12 cellular contexts compared by ENCODE assay signal in the genomic region with DNA sequence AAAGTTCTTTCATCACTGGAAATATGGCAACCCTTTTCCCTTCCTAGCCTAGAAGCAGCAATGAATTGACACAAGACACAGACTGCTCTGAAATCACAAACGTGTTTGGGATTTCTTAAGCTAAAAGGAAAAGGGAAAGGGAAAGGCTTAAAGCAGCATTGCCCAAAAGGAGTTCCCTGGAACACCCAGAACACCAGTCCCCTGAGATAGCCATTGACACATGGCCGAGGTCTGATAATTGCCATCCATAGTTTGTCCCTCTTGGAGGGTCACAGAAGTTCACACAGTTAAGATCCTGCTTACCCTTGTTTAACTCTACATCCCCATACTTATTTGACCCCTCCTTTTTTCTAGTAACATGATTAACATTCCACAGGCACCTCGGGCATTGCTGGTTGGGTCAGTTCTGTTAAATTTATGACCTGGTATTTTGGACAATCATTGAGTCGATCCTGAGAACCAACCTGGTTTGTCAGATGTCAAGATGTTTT.
A peak's percentile ranks its signal among the peaks of the same experiment; 100 is the strongest.
DNase-seq lines count a peak whose midpoint lies in the region; ATAC-seq, FAIRE-seq and TF ChIP-seq lines count a peak whose summit lies in the region.
"Had no signal": no experiment of that assay in that cellular context is flagged by ENCODE, and none has a peak within 500 bp of the region (broad histone marks: within the 10 kb centered on the region; RNA-seq: fewer than 3 reads in every experiment).

No MANE protein-coding gene starts in this region.

- H3K79me1 ChIP-seq in mesendoderm (ENCODE audit: low read length): no peaks in the 10 kb centered on the region

- no peak overlapping the region for H3K9ac ChIP-seq in mesendoderm (ENCODE audit: low read length)

- no peak overlapping the region for H3K18ac ChIP-seq in mesendoderm (ENCODE audit: low read length)

- H3K56ac ChIP-seq in mesendoderm (ENCODE audit: low read length): peak overlapping the region; percentile 17

- no peak overlapping the region for H3K23ac ChIP-seq in mesendoderm (ENCODE audit: low read length)

- no peak overlapping the region for H4K5ac ChIP-seq in mesendoderm (ENCODE audit: low read length)

- H3K27me3 Mint-ChIP-seq in activated T-helper 17 cell treated with anti-CD3 and anti-CD28 coated beads, Interleukin-2, amount 50 U/mL, for 72 hours: no peaks in the 10 kb centered on the region

- H2AK5ac ChIP-seq in mesendoderm (ENCODE audit: low read length): no peak overlapping the region

- POLR2A ChIA-PET in A549 (lab: Yijun Ruan, JAX): no interaction called here

- peak overlapping the region; percentile 60 to 82 for H3K27ac ChIP-seq in A549
- H3K27ac ChIP-seq in mesendoderm (ENCODE audit: low read depth, low read length): peak overlapping the region; percentile 61

- no peak overlapping the region for H2BK15ac ChIP-seq in mesendoderm (replicated peaks; ENCODE audit: low read depth)

- WGBS in A549 (ENCODE audit: missing lambda C conversion rate): 18% methylated on average over 4 of the region's 4 CpGs
- WGBS in mesendoderm (ENCODE audit: extremely low coverage, insufficient coverage, low lambda C conversion rate): no CpG with 5 or more reads among the region's 4 CpGs

- H3K4me1 ChIP-seq in A549: peaks cover 49% of the 10 kb centered on the region
- H3K4me1 ChIP-seq in mesendoderm (ENCODE audit: control insufficient read depth, low read depth, low read length): peaks cover 13% of the 10 kb centered on the region

- peak overlapping the region; percentile 57 for H3K4me2 ChIP-seq in A549
- H3K4me2 ChIP-seq in mesendoderm (ENCODE audit: low read length): no peak overlapping the region

- peak overlapping the region; percentile 23 for H2BK5ac ChIP-seq in mesendoderm (ENCODE audit: low read length)

- peak overlapping the region; percentile 2 for H3K27ac Mint-ChIP-seq in activated T-helper 17 cell treated with anti-CD3 and anti-CD28 coated beads, Interleukin-2, amount 50 U/mL, for 72 hours

- ATAC-seq in A549 (peak; percentile 45 to 61; a peak in 5 of 6 replicates), GM19455 (IDR thresholded peaks at IDR 0.05; ENCODE audit: unreplicated experiment) (no peak), sciatic nerve (no peak)
- ATAC-seq in activated T-helper 17 cell treated with anti-CD3 and anti-CD28 coated beads, Interleukin-2, amount 50 U/mL, for 72 hours (replicated peaks): no peak

- TF ChIP-seq POLR2A in A549 (IDR thresholded peaks at IDR 0.05; ENCODE audit: low read length): no peak

- H2BK120ac ChIP-seq in mesendoderm (ENCODE audit: low read depth, low read length): peak overlapping the region; percentile 88

- DNase-seq in A549 (ENCODE audit: low read depth in 1 of 2, low spot score in 1 of 2) (peak in 1 of 2 experiments; percentile 33), H4 (ENCODE audit: low spot score) (peak; percentile 17), mesendoderm (peak; percentile 73), GM20000 (ENCODE audit: low spot score) (no peak), sciatic nerve (ENCODE audit: low spot score) (no peak), ecto neural progenitor cell (ENCODE audit: low spot score) (no peak)
- DNase-seq: activated CD4-positive, alpha-beta T cell treated with anti-CD3 and anti-CD28 coated beads for 1 hour; effector CD4-positive, alpha-beta T cell; H7; stimulated activated CD4-positive, alpha-beta T cell treated with anti-CD3 and anti-CD28 coated beads, Interleukin-15, amount 100 ng/mL, for 24 hours had no signal

- CTCF ChIA-PET in A549 (lab: Yijun Ruan, JAX): interaction anchor here (0.6 to 1.2 kb wide), 3 partner anchors 21 to 174 kb away, joined by 3 to 6 read pairs (median 3); no protein-coding TSS in a partner anchor

- H3K4me3 Mint-ChIP-seq in activated T-helper 17 cell treated with anti-CD3 and anti-CD28 coated beads, Interleukin-2, amount 50 U/mL, for 72 hours: no peak overlapping the region

- no peak overlapping the region for H4K8ac ChIP-seq in mesendoderm (ENCODE audit: low read depth, low read length)

- H3K9me3 ChIP-seq in A549: no peaks in the 10 kb centered on the region

- H3K36me3 Mint-ChIP-seq in activated T-helper 17 cell treated with anti-CD3 and anti-CD28 coated beads, Interleukin-2, amount 50 U/mL, for 72 hours (ENCODE audit: low read depth): no peaks in the 10 kb centered on the region

- H3K4me3 ChIP-seq in A549: no peak overlapping the region
- no peak overlapping the region for H3K4me3 ChIP-seq in mesendoderm (ENCODE audit: low read length)

- H3K36me3 ChIP-seq in mesendoderm (ENCODE audit: control insufficient read depth, insufficient read depth, low read length): no peaks in the 10 kb centered on the region

- no peak overlapping the region for H3K4ac ChIP-seq in mesendoderm (ENCODE audit: low read depth, low read length)

- intact Hi-C loops in sciatic nerve (cut with DNase I): no loop called here

- no peak for TF ChIP-seq RAD21 in A549 (conservative IDR thresholded peaks at IDR 0.05 in 1 of 2, IDR thresholded peaks at IDR 0.05 in 1 of 2)

- H3K4me1 Mint-ChIP-seq in activated T-helper 17 cell treated with anti-CD3 and anti-CD28 coated beads, Interleukin-2, amount 50 U/mL, for 72 hours: no peaks in the 10 kb centered on the region

- FAIRE-seq in A549 (lab: Jason Lieb, UNC): no peak

- no peaks in the 10 kb centered on the region for H3K27me3 ChIP-seq in mesendoderm (ENCODE audit: insufficient read depth, low read length, poor library complexity)

- no peak for TF ChIP-seq EP300 in A549 (IDR thresholded peaks at IDR 0.05)

- no peaks in the 10 kb centered on the region for H3K79me2 ChIP-seq in mesendoderm (ENCODE audit: control insufficient read depth, insufficient read depth, low read length)

- TF ChIP-seq CTCF in A549 (IDR thresholded peaks at IDR 0.05): no peak
- no peak for TF ChIP-seq CTCF in GM20000 (IDR thresholded peaks at IDR 0.05; ENCODE audit: extremely low read depth, missing control alignments)

- no peaks in the 10 kb centered on the region for H3K9me3 Mint-ChIP-seq in activated T-helper 17 cell treated with anti-CD3 and anti-CD28 coated beads, Interleukin-2, amount 50 U/mL, for 72 hours

TF ChIP-seq in A549, 52 proteins besides CTCF, POLR2A, EP300 and RAD21:
- TF ChIP-seq CHD2 (IDR thresholded peaks at IDR 0.05; ENCODE audit: low read length, partially characterized antibody) (no peak), ZSCAN20 (CRISPR knock-in tag; IDR thresholded peaks at IDR 0.05) (no peak), CBX2 (IDR thresholded peaks at IDR 0.05; ENCODE audit: borderline replicate concordance, low read depth) (no peak), MYC (IDR thresholded peaks at IDR 0.05; ENCODE audit: borderline replicate concordance, low read length) (no peak), CEBPB (IDR thresholded peaks at IDR 0.05) (no peak), HOXB13 (CRISPR knock-in tag; IDR thresholded peaks at IDR 0.05; ENCODE audit: low read depth) (peak; percentile 28; the same call in 1 of the 2 replicates), JUNB (IDR thresholded peaks at IDR 0.05) (no peak), EHMT2 (IDR thresholded peaks at IDR 0.05; ENCODE audit: low read depth) (no peak), ZNF302 (CRISPR knock-in tag; IDR thresholded peaks at IDR 0.05) (peak; percentile 35; the same call in 1 of the 2 replicates), HOXB5 (CRISPR knock-in tag; IDR thresholded peaks at IDR 0.05) (no peak)
- TF ChIP-seq, protein P1, sequence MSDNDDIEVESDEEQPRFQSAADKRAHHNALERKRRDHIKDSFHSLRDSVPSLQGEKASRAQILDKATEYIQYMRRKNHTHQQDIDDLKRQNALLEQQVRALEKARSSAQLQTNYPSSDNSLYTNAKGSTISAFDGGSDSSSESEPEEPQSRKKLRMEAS (IDR thresholded peaks at IDR 0.05): 0 out of 2 replicates have a peak, but pooled peaks have one; percentile 0
- TF ChIP-seq, protein P2, sequence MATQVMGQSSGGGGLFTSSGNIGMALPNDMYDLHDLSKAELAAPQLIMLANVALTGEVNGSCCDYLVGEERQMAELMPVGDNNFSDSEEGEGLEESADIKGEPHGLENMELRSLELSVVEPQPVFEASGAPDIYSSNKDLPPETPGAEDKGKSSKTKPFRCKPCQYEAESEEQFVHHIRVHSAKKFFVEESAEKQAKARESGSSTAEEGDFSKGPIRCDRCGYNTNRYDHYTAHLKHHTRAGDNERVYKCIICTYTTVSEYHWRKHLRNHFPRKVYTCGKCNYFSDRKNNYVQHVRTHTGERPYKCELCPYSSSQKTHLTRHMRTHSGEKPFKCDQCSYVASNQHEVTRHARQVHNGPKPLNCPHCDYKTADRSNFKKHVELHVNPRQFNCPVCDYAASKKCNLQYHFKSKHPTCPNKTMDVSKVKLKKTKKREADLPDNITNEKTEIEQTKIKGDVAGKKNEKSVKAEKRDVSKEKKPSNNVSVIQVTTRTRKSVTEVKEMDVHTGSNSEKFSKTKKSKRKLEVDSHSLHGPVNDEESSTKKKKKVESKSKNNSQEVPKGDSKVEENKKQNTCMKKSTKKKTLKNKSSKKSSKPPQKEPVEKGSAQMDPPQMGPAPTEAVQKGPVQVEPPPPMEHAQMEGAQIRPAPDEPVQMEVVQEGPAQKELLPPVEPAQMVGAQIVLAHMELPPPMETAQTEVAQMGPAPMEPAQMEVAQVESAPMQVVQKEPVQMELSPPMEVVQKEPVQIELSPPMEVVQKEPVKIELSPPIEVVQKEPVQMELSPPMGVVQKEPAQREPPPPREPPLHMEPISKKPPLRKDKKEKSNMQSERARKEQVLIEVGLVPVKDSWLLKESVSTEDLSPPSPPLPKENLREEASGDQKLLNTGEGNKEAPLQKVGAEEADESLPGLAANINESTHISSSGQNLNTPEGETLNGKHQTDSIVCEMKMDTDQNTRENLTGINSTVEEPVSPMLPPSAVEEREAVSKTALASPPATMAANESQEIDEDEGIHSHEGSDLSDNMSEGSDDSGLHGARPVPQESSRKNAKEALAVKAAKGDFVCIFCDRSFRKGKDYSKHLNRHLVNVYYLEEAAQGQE (IDR thresholded peaks at IDR 0.05): no peak

Comparison
In these comparisons a context has a peak if more than half of its experiments do, and no peak if none do; other contexts are left out.
1. ATAC-seq: peak in A549 (2 of 2); none in activated T-helper 17 cell treated with anti-CD3 and anti-CD28 coated beads, Interleukin-2, amount 50 U/mL, for 72 hours (single experiment), GM19455 (single experiment) and sciatic nerve (single experiment).
2. DNase-seq: peak in H4 (single experiment) and mesendoderm (single experiment); none in GM20000 (single experiment), sciatic nerve (single experiment) and ecto neural progenitor cell (single experiment).